ENCODE assay signal across 21 cellular contexts in genomic region chr7:696426-697258, GRCh38. TPM values are rescaled to one million over a fixed set of nuclear protein-coding genes. Genes with fewer than 3 reads are reported as not detected.
DNase-seq lines count a peak whose midpoint lies in the region; ATAC-seq and TF ChIP-seq lines count a peak whose summit lies in the region.
"Had no signal": no experiment of that assay in that cellular context is flagged by ENCODE, and none has a peak within 500 bp of the region (broad histone marks: within the 10 kb centered on the region; RNA-seq: fewer than 3 reads in every experiment).

No MANE protein-coding gene starts in this region.

- H3K4me1 ChIP-seq in upper lobe of right lung = peaks cover 6% of the 10 kb centered on the region

- H3K27ac ChIP-seq in upper lobe of right lung = peak overlapping the region; percentile 42

- DNase-seq in cardiac septum (ENCODE audit: low spot score) (peak; percentile 75), Right ventricle myocardium inferior (ENCODE audit: missing footprints) (no peak), fibroblast of pulmonary artery (ENCODE audit: low read depth) (peak; percentile 11), lung microvascular endothelial cell (ENCODE audit: low read depth in 2 of 2) (peak; percentile 16 to 90), upper lobe of right lung (peak; percentile 51), ecto neural progenitor cell (ENCODE audit: low spot score) (no peak), GM13977 (ENCODE audit: low spot score) (no peak), hippocampal formation (lab: John Stamatoyannopoulos, UW) (no peak)
- DNase-seq: 8988T; activated CD4-positive, alpha-beta T cell treated with anti-CD3 and anti-CD28 coated beads, Interleukin-2, amount 50 U/mL, for 1 hour; CD8-positive, alpha-beta T cell; DMS153; erythroblast; IMR-90; mesendoderm; naive B cell; NCI-H1048; NCI-H187; NCI-H526; nucleus accumbens had no signal

- no peaks in the 10 kb centered on the region for H3K9me3 ChIP-seq in upper lobe of right lung

- TF ChIP-seq CTCF in fibroblast of pulmonary artery (IDR thresholded peaks at IDR 0.05; ENCODE audit: low read length, missing control alignments) = no peak
- TF ChIP-seq CTCF in upper lobe of right lung (IDR thresholded peaks at IDR 0.05) = no peak
- TF ChIP-seq CTCF in GM13977 (IDR thresholded peaks at IDR 0.05; ENCODE audit: extremely low read depth, insufficient read depth, missing control alignments) = no peak

- H3K27me3 ChIP-seq in upper lobe of right lung = no peaks in the 10 kb centered on the region

- H3K4me3 ChIP-seq in fibroblast of pulmonary artery (replicated peaks; ENCODE audit: low read depth, low read length) (no peak overlapping the region), upper lobe of right lung (no peak overlapping the region)

- H3K36me3 ChIP-seq in upper lobe of right lung = no peaks in the 10 kb centered on the region

- intact Hi-C loops in cardiac septum (cut with DNase I) = no loop called here
- intact Hi-C loops in Right ventricle myocardium inferior (cut with DNase I) = no loop called here
- intact Hi-C loops in upper lobe of right lung (cut with DNase I) = no loop called here

- in situ Hi-C loops in GM13977 (cut with MboI; ENCODE audit: low pct_unique_long_range_greater_than_20kb, low sequenced_read_pairs, unreplicated experiment) = no loop called here

- ATAC-seq in Right ventricle myocardium inferior (no peak), upper lobe of right lung (peak; percentile 14)
- ATAC-seq: activated naive CD4-positive, alpha-beta T cell treated with anti-CD3 and anti-CD28 coated beads, Interleukin-2, amount 50 U/mL, for 72 hours; CD8-positive, alpha-beta T cell had no signal

RNA-seq across cellular contexts. Expression of gene DNAAF5, which starts 29.9 kb away (rescaled TPM):
- 22.1 TPM for total RNA-seq in cardiac septum
- total RNA-seq in Right ventricle myocardium inferior = 17.7 TPM
- 10.0 and 12.1 TPM in 2 replicates for total RNA-seq in lung microvascular endothelial cell
- total RNA-seq in upper lobe of right lung = 15.8 TPM

RNA-seq across cellular contexts. Expression of gene PRKAR1B, which starts 30.4 kb away (rescaled TPM):
- 13.5 TPM for total RNA-seq in cardiac septum
- 16.7 TPM for total RNA-seq in Right ventricle myocardium inferior
- total RNA-seq in lung microvascular endothelial cell = 34.4 and 71.8 TPM in 2 replicates
- total RNA-seq in upper lobe of right lung = 25.7 TPM

Comparison
In these comparisons a context has a peak if more than half of its experiments do, and no peak if none do; other contexts are left out.
1. DNase-seq: peak in cardiac septum (single experiment), fibroblast of pulmonary artery (single experiment), lung microvascular endothelial cell (2 of 2) and upper lobe of right lung (single experiment); none in Right ventricle myocardium inferior (single experiment), ecto neural progenitor cell (single experiment), GM13977 (single experiment) and hippocampal formation (0 of 2).